ENCODE assay signal across 19 cellular contexts in genomic region chr15:76260246-76260938, GRCh38. TPM values are rescaled to one million over a fixed set of nuclear protein-coding genes. Genes with fewer than 3 reads are reported as not detected.
DNase-seq lines count a peak whose midpoint lies in the region; ATAC-seq and TF ChIP-seq lines count a peak whose summit lies in the region.
"Had no signal": no experiment of that assay in that cellular context is flagged by ENCODE, and none has a peak within 500 bp of the region (broad histone marks: within the 10 kb centered on the region; RNA-seq: fewer than 3 reads in every experiment).

No MANE protein-coding gene starts in this region.

- DNase-seq in right cardiac atrium (peak in 1 of 3 donors; percentile 25), Right ventricle myocardium superior (no peak), progenitor cell of endocrine pancreas (ENCODE audit: low spot score, unreplicated experiment) (no peak), aorta (no peak)
- no peak for DNase-seq in activated CD4-positive, alpha-beta memory T cell treated with anti-CD3 and anti-CD28 coated beads for 36 hours
- DNase-seq in activated CD4-positive, alpha-beta T cell treated with anti-CD3 and anti-CD28 coated beads for 1 hour: no peak
- DNase-seq: Caco-2; CD4-positive, CD25-positive, alpha-beta regulatory T cell; CD8-positive, alpha-beta T cell; DMS153; DND-41; H9 had no signal

- H3K4me1 Mint-ChIP-seq in progenitor cell of endocrine pancreas (ENCODE audit: low read depth): no peaks in the 10 kb centered on the region
- H3K4me1 Mint-ChIP-seq in activated CD4-positive, alpha-beta memory T cell treated with anti-CD3 and anti-CD28 coated beads for 36 hours (ENCODE audit: low read depth): no peaks in the 10 kb centered on the region
- H3K4me1 Mint-ChIP-seq: B cell, GM23338, H9 had no signal

- WGBS in right cardiac atrium: 97% methylated on average over 12 of the region's 12 CpGs
- WGBS in aorta, 2 donors: 96 to 97% methylated on average over 12 of the region's 12 CpGs

- no peak overlapping the region for H3K4me3 Mint-ChIP-seq in progenitor cell of endocrine pancreas (ENCODE audit: low read depth)
- no peak overlapping the region for H3K4me3 Mint-ChIP-seq in activated CD4-positive, alpha-beta memory T cell treated with anti-CD3 and anti-CD28 coated beads for 36 hours
- H3K4me3 Mint-ChIP-seq: B cell; CD8-positive, alpha-beta T cell; GM23338; H9 had no signal

- H3K27ac Mint-ChIP-seq in progenitor cell of endocrine pancreas: peak overlapping the region; percentile 33
- no peak overlapping the region for H3K27ac Mint-ChIP-seq in activated CD4-positive, alpha-beta memory T cell treated with anti-CD3 and anti-CD28 coated beads for 36 hours
- H3K27ac Mint-ChIP-seq: B cell; CD4-positive, CD25-positive, alpha-beta regulatory T cell; CD8-positive, alpha-beta T cell; GM23338; H9 had no signal

- H3K9me3 ChIP-seq in right cardiac atrium (ENCODE audit: control insufficient read depth, low read length): no peaks in the 10 kb centered on the region
- no peaks in the 10 kb centered on the region for H3K9me3 ChIP-seq in aorta (ENCODE audit: control insufficient read depth, low read length)

- no peaks in the 10 kb centered on the region for H3K27me3 Mint-ChIP-seq in progenitor cell of endocrine pancreas
- H3K27me3 Mint-ChIP-seq in activated CD4-positive, alpha-beta memory T cell treated with anti-CD3 and anti-CD28 coated beads for 36 hours: no peaks in the 10 kb centered on the region
- H3K27me3 Mint-ChIP-seq: B cell; CD4-positive, CD25-positive, alpha-beta regulatory T cell had no signal

- ATAC-seq in right cardiac atrium (peak; percentile 26 to 42), Right ventricle myocardium superior (ENCODE audit: poor library complexity) (no peak), aorta (ENCODE audit: low FRiP score) (peak; percentile 63)
- ATAC-seq: CD8-positive, alpha-beta T cell; GM12878; GM23338; HCT116 had no signal

- peaks cover 3 to 12% of the 10 kb centered on the region in 2 donors for H3K36me3 ChIP-seq in aorta (ENCODE audit: control insufficient read depth in 1 of 2, insufficient read depth in 2 of 2, low read length in 1 of 2)

- H3K4me1 ChIP-seq in right cardiac atrium (ENCODE audit: control insufficient read depth, insufficient read depth, low read length) (no peaks in the 10 kb centered on the region), aorta (ENCODE audit: control insufficient read depth in 1 of 2, insufficient read depth in 2 of 2, low read length in 2 of 2) (no peaks in the 10 kb centered on the region)
- H3K4me1 ChIP-seq: BLaER1, Caco-2 had no signal

- H3K27ac ChIP-seq in right cardiac atrium (ENCODE audit: low read length) (no peak overlapping the region), aorta (ENCODE audit: low read depth in 1 of 2, low read length in 2 of 2) (no peak overlapping the region)
- H3K27ac ChIP-seq: 22Rv1, BLaER1, C4-2B had no signal

- H3K27me3 ChIP-seq in right cardiac atrium (ENCODE audit: control insufficient read depth, insufficient read depth) (no peaks in the 10 kb centered on the region), aorta (ENCODE audit: control insufficient read depth in 1 of 2, insufficient read depth in 2 of 2, low read length in 1 of 2) (no peaks in the 10 kb centered on the region)
- H3K27me3 ChIP-seq: BLaER1 had no signal

- peaks cover 33% of the 10 kb centered on the region for H3K9me3 Mint-ChIP-seq in progenitor cell of endocrine pancreas (ENCODE audit: low read depth)
- H3K9me3 Mint-ChIP-seq in activated CD4-positive, alpha-beta memory T cell treated with anti-CD3 and anti-CD28 coated beads for 36 hours: peaks cover 22% of the 10 kb centered on the region

- no peak for TF ChIP-seq CTCF in progenitor cell of endocrine pancreas (IDR thresholded peaks at IDR 0.05; ENCODE audit: unreplicated experiment)

- POLR2A ChIA-PET in activated CD4-positive, alpha-beta memory T cell treated with anti-CD3 and anti-CD28 coated beads for 36 hours (lab: Charles Lee): no interaction called here

- intact Hi-C loops in right cardiac atrium (cut with DNase I) (no loop called here), Right ventricle myocardium superior (cut with DNase I) (no loop called here), aorta (cut with DNase I) (no loop called here)
- intact Hi-C loops in activated CD4-positive, alpha-beta memory T cell treated with anti-CD3 and anti-CD28 coated beads for 36 hours (cut with micrococcal nuclease): no loop called here

- no peak overlapping the region for H3K4me3 ChIP-seq in right cardiac atrium (ENCODE audit: low read length)
- no peak overlapping the region for H3K4me3 ChIP-seq in aorta (ENCODE audit: low read length in 2 of 2)
- H3K4me3 ChIP-seq: BLaER1, GM12878, GM23338 had no signal

- peaks cover 72% of the 10 kb centered on the region for H3K36me3 Mint-ChIP-seq in progenitor cell of endocrine pancreas (ENCODE audit: insufficient read depth)
- H3K36me3 Mint-ChIP-seq in activated CD4-positive, alpha-beta memory T cell treated with anti-CD3 and anti-CD28 coated beads for 36 hours: peaks cover 59% of the 10 kb centered on the region

- CTCF ChIA-PET in activated CD4-positive, alpha-beta memory T cell treated with anti-CD3 and anti-CD28 coated beads for 36 hours (lab: Charles Lee): no interaction called here

RNA-seq across cellular contexts. Expression of gene ETFA, which starts 50.9 kb away (rescaled TPM):
- total RNA-seq in right cardiac atrium (100 to 1,000 TPM; 248 to 283 (median 250) TPM), Right ventricle myocardium superior (539 TPM), progenitor cell of endocrine pancreas (105 and 107 TPM in 2 replicates), aorta (10 to 100 TPM; 76.0 to 81.0 TPM)
- polyA plus RNA-seq in right cardiac atrium (264 TPM), aorta (100 to 1,000 TPM in 1 of 2 donors, 10 to 100 TPM in 1; 81.0 to 152 TPM)
- 100 to 1,000 TPM; 169 to 173 TPM for total RNA-seq in activated CD4-positive, alpha-beta memory T cell treated with anti-CD3 and anti-CD28 coated beads for 36 hours
